9 cellular contexts compared by ENCODE assay signal in genomic region chr2:45170191-45170975, GRCh38.
DNase-seq lines count a peak whose midpoint lies in the region; ATAC-seq and TF ChIP-seq lines count a peak whose summit lies in the region.
"Had no signal": no experiment of that assay in that cellular context is flagged by ENCODE, and none has a peak within 500 bp of the region (broad histone marks: within the 10 kb centered on the region; RNA-seq: fewer than 3 reads in every experiment).

No MANE protein-coding gene starts in this region.

- H3K9me3 ChIP-seq in lower lobe of right lung, result no peaks in the 10 kb centered on the region
- H3K9me3 ChIP-seq in tibial artery, result no peaks in the 10 kb centered on the region
- H3K9me3 ChIP-seq: neutrophil had no signal

- intact Hi-C loops in lower lobe of right lung (cut with DNase I), result no loop called here
- intact Hi-C loops in tibial artery (cut with DNase I; ENCODE audit: low total_unique reads), result no loop called here

- H3K27ac ChIP-seq in lower lobe of right lung, result no peak overlapping the region
- H3K27ac ChIP-seq in tibial artery, result peak overlapping the region; percentile 37 to 66
- H3K27ac ChIP-seq: neutrophil had no signal

- DNase-seq in HuH-7.5 (ENCODE audit: low spot score), result peak; percentile 28
- peak in 1 of 2 donors; percentile 39 for DNase-seq in cardiac fibroblast (ENCODE audit: low read depth in 2 of 2)
- no peak for DNase-seq in lower lobe of right lung
- DNase-seq in tibial artery, result no peak
- no peak for DNase-seq in D341Med (ENCODE audit: low spot score)
- DNase-seq in NCI-H526 (lab: John Stamatoyannopoulos, UW), result no peak
- DNase-seq: NCI-H2227 treated with DMSO at 0.1 percent for 48 hours had no signal

- TF ChIP-seq CTCF in cardiac fibroblast (IDR thresholded peaks at IDR 0.05; ENCODE audit: low read depth, low read length) (no peak), lower lobe of right lung (IDR thresholded peaks at IDR 0.05) (no peak), tibial artery (IDR thresholded peaks at IDR 0.05) (no peak)

- peaks cover 80% of the 10 kb centered on the region for H3K27me3 ChIP-seq in lower lobe of right lung (ENCODE audit: low read depth)
- peaks cover 0 to 21% of the 10 kb centered on the region in 2 donors for H3K27me3 ChIP-seq in tibial artery

- H3K36me3 ChIP-seq in lower lobe of right lung (no peaks in the 10 kb centered on the region), tibial artery (no peaks in the 10 kb centered on the region)
- H3K36me3 ChIP-seq: neutrophil had no signal

- H3K4me3 ChIP-seq in cardiac fibroblast (replicated peaks in 1 of 2; ENCODE audit: low read depth in 2 of 2, low read length in 2 of 2) (peak overlapping the region; percentile 55 to 58), lower lobe of right lung (peak overlapping the region; percentile 51), tibial artery (peak overlapping the region; percentile 57 to 61)

- no peak for TF ChIP-seq POLR2A in GM18505 (IDR thresholded peaks at IDR 0.05; ENCODE audit: borderline replicate concordance, extremely low read depth, insufficient read depth, insufficient read length)

- ATAC-seq in lower lobe of right lung, result peak in 1 of 2 donors; percentile 22
- ATAC-seq in GM18505 (IDR thresholded peaks at IDR 0.05; ENCODE audit: unreplicated experiment), result no peak

- H3K4me1 ChIP-seq in lower lobe of right lung (peaks cover 26% of the 10 kb centered on the region), tibial artery (peaks cover 0 to 23% (median 17%) of the 10 kb centered on the region in 4 donors)
